ENCODE assay signal across 9 cellular contexts in the genomic region with DNA sequence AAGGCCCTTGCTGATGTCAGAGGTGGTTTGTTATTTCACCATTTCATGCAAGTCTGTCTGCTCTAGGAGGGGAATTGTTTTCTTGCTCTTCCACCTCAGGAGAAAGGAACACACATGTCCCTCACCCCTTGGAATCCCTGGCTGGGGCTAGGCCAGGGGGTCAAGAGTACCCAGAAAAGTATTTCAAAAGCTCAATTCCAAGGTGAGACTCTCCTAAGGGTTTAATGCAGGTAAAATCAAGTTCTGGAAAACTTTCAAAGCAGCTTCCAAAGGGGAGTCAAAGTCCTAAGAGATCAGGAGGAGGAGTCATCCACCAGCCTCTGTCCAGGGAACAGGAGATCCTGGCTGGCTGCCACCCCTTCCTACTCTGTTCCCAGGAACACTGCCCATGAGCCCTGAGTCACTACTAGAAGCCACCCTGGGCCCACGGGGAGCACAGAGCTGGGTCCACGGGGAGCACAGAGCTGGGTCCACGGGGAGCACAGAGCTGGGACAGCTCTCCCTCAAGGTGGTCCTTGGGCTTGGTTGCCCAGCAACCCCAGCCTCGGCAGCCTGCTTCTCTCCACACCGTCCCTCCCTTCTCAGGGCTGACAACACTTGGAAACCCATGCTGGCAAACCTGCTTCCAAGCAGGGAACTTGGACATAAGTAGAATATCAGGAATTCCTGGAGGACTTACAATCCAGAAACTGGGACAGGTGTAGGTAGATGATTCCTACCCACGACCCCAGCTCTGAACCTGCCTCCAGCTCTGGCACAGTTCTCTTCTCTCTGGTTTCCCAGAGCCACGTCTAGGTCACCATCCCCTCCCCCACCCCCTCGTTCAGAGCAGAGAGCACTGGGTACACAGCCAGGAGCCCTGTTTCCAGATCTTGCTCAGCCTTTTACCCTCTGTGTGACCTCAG. TPM values are rescaled to one million over a fixed set of nuclear protein-coding genes. Genes with fewer than 3 reads are reported as not detected.
DNase-seq lines count a peak whose midpoint lies in the region; ATAC-seq and TF ChIP-seq lines count a peak whose summit lies in the region.
"Had no signal": no experiment of that assay in that cellular context is flagged by ENCODE, and none has a peak within 500 bp of the region (broad histone marks: within the 10 kb centered on the region; RNA-seq: fewer than 3 reads in every experiment).

No MANE protein-coding gene starts in this region.

- H3K36me3 ChIP-seq in SJCRH30, result no peaks in the 10 kb centered on the region
- no peaks in the 10 kb centered on the region for H3K36me3 ChIP-seq in parathyroid adenoma (ENCODE audit: control insufficient read depth, insufficient read depth, low read length)
- no peaks in the 10 kb centered on the region for H3K36me3 ChIP-seq in Caco-2 (ENCODE audit: control insufficient read depth, insufficient read depth, low read length)

- no peaks in the 10 kb centered on the region for H3K79me2 ChIP-seq in parathyroid adenoma

- BruUV-seq in Caco-2 (replicated peaks; lab: Mats Ljungman, UMichigan), result no TSS peak

- H3K27ac ChIP-seq in SJCRH30 (no peak overlapping the region), parathyroid adenoma (no peak overlapping the region)

- H3K4me2 ChIP-seq in parathyroid adenoma (ENCODE audit: low read length), result no peak overlapping the region

- CTCF ChIA-PET in Caco-2 (lab: Charles Lee), result interaction anchor here (0.6 kb wide), 1 partner anchor 28 kb away, joined by 3 read pairs; no protein-coding TSS in a partner anchor

- no peak overlapping the region for H3K27ac Mint-ChIP-seq in Caco-2 (ENCODE audit: unreplicated experiment)

- ATAC-seq in GM18909 (IDR thresholded peaks at IDR 0.05; ENCODE audit: poor library complexity, unreplicated experiment), result no peak

- H3K27me3 ChIP-seq in SJCRH30 (no peaks in the 10 kb centered on the region), parathyroid adenoma (ENCODE audit: control insufficient read depth, insufficient read depth, low read length) (no peaks in the 10 kb centered on the region), Caco-2 (replicated peaks; ENCODE audit: control insufficient read depth, insufficient read depth, low read length) (no peaks in the 10 kb centered on the region)

- H3K9me3 ChIP-seq in SJCRH30 (replicated peaks), result no peaks in the 10 kb centered on the region
- no peaks in the 10 kb centered on the region for H3K9me3 ChIP-seq in parathyroid adenoma (ENCODE audit: control insufficient read depth, low read length)
- no peaks in the 10 kb centered on the region for H3K9me3 ChIP-seq in Caco-2

- no peak overlapping the region for H3K4me3 Mint-ChIP-seq in Caco-2 (ENCODE audit: unreplicated experiment)

- H3K4me1 ChIP-seq in SJCRH30, result peaks cover 16% of the 10 kb centered on the region
- H3K4me1 ChIP-seq in parathyroid adenoma, result no peaks in the 10 kb centered on the region
- no peaks in the 10 kb centered on the region for H3K4me1 ChIP-seq in Caco-2

- H3K36me3 Mint-ChIP-seq in Caco-2 (ENCODE audit: insufficient read depth, unreplicated experiment), result no peaks in the 10 kb centered on the region

- no peaks in the 10 kb centered on the region for H3K9me3 Mint-ChIP-seq in Caco-2 (ENCODE audit: unreplicated experiment)

- H3K27me3 Mint-ChIP-seq in Caco-2 (ENCODE audit: insufficient read depth, unreplicated experiment), result no peaks in the 10 kb centered on the region

- peak overlapping the region; percentile 9 for H2AFZ ChIP-seq in parathyroid adenoma

- DNase-seq in DMS53 treated with DMSO at 0.1 percent for 48 hours (lab: John Stamatoyannopoulos, UW; ENCODE audit: unreplicated experiment) (peak; percentile 5), SJCRH30 (peak; percentile 59 to 67), fibroblast of villous mesenchyme (ENCODE audit: low read depth) (peak; percentile 90), Caco-2 (no peak)
- no peak for DNase-seq in stimulated activated CD4-positive, alpha-beta T cell treated with anti-CD3 and anti-CD28 coated beads, Interleukin-1b, Interleukin-23, amount 100 ng/mL, for 48 hours
- DNase-seq in stimulated activated CD4-positive, alpha-beta T cell treated with anti-CD3 and anti-CD28 coated beads, Interleukin-2, amount 100 ng/mL, for 24 hours, result no peak
- DNase-seq: activated naive CD4-positive, alpha-beta T cell treated with Interleukin-2 at 50 U/mL for 16 hours had no signal

- TF ChIP-seq CTCF in fibroblast of villous mesenchyme (IDR thresholded peaks at IDR 0.05; ENCODE audit: insufficient read depth, low read depth, low read length) (no peak), parathyroid adenoma (IDR thresholded peaks at IDR 0.05) (no peak), Caco-2 (IDR thresholded peaks at IDR 0.05; ENCODE audit: insufficient read depth in 1 of 2, low read depth in 1 of 2, low read length in 1 of 2, severe bottlenecking in 1 of 2, unreplicated experiment in 1 of 2) (no peak)

- POLR2A ChIA-PET in Caco-2 (lab: Charles Lee), result interaction anchor here (0.7 kb wide), 1 partner anchor 36 kb away, joined by 3 read pairs; a partner anchor contains a TSS

- H3K4me1 Mint-ChIP-seq in Caco-2 (ENCODE audit: low read depth, unreplicated experiment), result no peaks in the 10 kb centered on the region

- H3K9ac ChIP-seq in parathyroid adenoma, result no peak overlapping the region

- H3K4me3 ChIP-seq in SJCRH30 (no peak overlapping the region), fibroblast of villous mesenchyme (ENCODE audit: low read depth, low read length) (no peak overlapping the region), parathyroid adenoma (ENCODE audit: low read depth, low read length) (no peak overlapping the region), Caco-2 (ENCODE audit: low read depth, low read length) (no peak overlapping the region)

- intact Hi-C loops in Caco-2 (cut with micrococcal nuclease; ENCODE audit: unreplicated experiment), result no loop called here

RNA-seq across cellular contexts. Expression of a gene that starts 35.3 kb away (rescaled TPM):
- total RNA-seq in SJCRH30 (2014; rRNA removed; shearing (Covaris generic)), result 56.1 and 57.8 TPM in 2 replicates
- total RNA-seq in fibroblast of villous mesenchyme (302 and 522 TPM in 2 replicates), Caco-2 (2022) (3.0 and 3.4 TPM in 2 replicates)

RNA-seq across cellular contexts. Expression of a gene that starts 49.0 kb away (rescaled TPM):
- total RNA-seq in SJCRH30 (2014; rRNA removed; shearing (Covaris generic)), result 395 and 493 TPM in 2 replicates
- total RNA-seq in fibroblast of villous mesenchyme, result 445 and 462 TPM in 2 replicates
- total RNA-seq in Caco-2 (2022), result 422 and 425 TPM in 2 replicates

RNA-seq across cellular contexts. Expression of a gene that starts 54.5 kb away (rescaled TPM):
- not detected in 2 replicates for total RNA-seq in SJCRH30 (2014; rRNA removed; shearing (Covaris generic))
- under 0.01 TPM in 1 of 2 replicates, not detected in the other for total RNA-seq in fibroblast of villous mesenchyme
- total RNA-seq in Caco-2 (2022), result not detected in 2 replicates

Comparison
In these comparisons a context has a peak if more than half of its experiments do, and no peak if none do; other contexts are left out.
1. DNase-seq: peak in DMS53 treated with DMSO at 0.1 percent for 48 hours (single experiment), SJCRH30 (2 of 2) and fibroblast of villous mesenchyme (single experiment); none in stimulated activated CD4-positive, alpha-beta T cell treated with anti-CD3 and anti-CD28 coated beads, Interleukin-1b, Interleukin-23, amount 100 ng/mL, for 48 hours (single experiment), Caco-2 (0 of 2) and stimulated activated CD4-positive, alpha-beta T cell treated with anti-CD3 and anti-CD28 coated beads, Interleukin-2, amount 100 ng/mL, for 24 hours (0 of 2).
2. RNA of a gene that starts 35.3 kb away (total RNA-seq): 302 to 522 TPM in fibroblast of villous mesenchyme and 56.1 to 57.8 TPM in SJCRH30; 3.0 to 3.4 TPM in Caco-2; every median in the first group is over 10 times any median in the second.